Comparison of ENCODE assay signal across 1 cellular context in the genomic region with DNA sequence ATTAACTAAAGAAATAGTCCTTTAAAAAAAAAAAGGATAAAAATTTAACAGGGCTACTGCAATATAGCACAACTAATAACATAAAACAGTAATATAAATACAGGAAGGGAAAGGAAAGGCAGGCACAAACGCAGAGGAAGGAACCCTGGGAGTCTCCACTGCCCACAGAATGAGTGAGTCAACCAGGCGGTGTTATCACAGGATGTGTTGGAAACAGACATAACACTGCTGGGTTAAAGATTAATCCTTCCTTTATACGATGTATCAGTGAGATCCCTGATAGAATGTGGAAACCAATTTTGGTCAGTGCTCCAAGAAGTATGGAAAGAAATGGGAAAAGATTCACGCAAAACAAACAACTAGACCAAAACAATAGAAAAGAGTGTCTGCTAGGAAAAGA.
TF ChIP-seq lines count a peak whose summit lies in the region.

No MANE protein-coding gene starts in this region.

TF ChIP-seq in K562, 482 proteins besides CTCF, POLR2A, EP300 and RAD21 (continued from another document and continues in another):
- TF ChIP-seq, protein P1, sequence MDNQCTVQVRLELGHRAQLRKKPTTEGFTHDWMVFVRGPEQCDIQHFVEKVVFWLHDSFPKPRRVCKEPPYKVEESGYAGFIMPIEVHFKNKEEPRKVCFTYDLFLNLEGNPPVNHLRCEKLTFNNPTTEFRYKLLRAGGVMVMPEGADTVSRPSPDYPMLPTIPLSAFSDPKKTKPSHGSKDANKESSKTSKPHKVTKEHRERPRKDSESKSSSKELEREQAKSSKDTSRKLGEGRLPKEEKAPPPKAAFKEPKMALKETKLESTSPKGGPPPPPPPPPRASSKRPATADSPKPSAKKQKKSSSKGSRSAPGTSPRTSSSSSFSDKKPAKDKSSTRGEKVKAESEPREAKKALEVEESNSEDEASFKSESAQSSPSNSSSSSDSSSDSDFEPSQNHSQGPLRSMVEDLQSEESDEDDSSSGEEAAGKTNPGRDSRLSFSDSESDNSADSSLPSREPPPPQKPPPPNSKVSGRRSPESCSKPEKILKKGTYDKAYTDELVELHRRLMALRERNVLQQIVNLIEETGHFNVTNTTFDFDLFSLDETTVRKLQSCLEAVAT (IDR thresholded peaks at IDR 0.05), result no peak
- TF ChIP-seq NR2C2 (CRISPR knock-in tag; IDR thresholded peaks at IDR 0.05), result no peak
- no peak for TF ChIP-seq NR2C2 (tag; IDR thresholded peaks at IDR 0.05)
- TF ChIP-seq, protein P2, sequence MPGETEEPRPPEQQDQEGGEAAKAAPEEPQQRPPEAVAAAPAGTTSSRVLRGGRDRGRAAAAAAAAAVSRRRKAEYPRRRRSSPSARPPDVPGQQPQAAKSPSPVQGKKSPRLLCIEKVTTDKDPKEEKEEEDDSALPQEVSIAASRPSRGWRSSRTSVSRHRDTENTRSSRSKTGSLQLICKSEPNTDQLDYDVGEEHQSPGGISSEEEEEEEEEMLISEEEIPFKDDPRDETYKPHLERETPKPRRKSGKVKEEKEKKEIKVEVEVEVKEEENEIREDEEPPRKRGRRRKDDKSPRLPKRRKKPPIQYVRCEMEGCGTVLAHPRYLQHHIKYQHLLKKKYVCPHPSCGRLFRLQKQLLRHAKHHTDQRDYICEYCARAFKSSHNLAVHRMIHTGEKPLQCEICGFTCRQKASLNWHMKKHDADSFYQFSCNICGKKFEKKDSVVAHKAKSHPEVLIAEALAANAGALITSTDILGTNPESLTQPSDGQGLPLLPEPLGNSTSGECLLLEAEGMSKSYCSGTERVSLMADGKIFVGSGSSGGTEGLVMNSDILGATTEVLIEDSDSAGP (CRISPR knock-in tag; IDR thresholded peaks at IDR 0.05), result no peak
- no peak for TF ChIP-seq RBM14 (IDR thresholded peaks at IDR 0.05; ENCODE audit: borderline replicate concordance, insufficient read depth, low read depth, low read length)
- no peak for TF ChIP-seq E2F3 (CRISPR knock-in tag; IDR thresholded peaks at IDR 0.05)
- TF ChIP-seq ZNF165 (CRISPR knock-in tag; IDR thresholded peaks at IDR 0.05; ENCODE audit: borderline replicate concordance), result no peak
- TF ChIP-seq RBM39 (optimal IDR thresholded peaks at IDR 0.05; ENCODE audit: low read depth, low read length), result no peak
- TF ChIP-seq, protein P3, sequence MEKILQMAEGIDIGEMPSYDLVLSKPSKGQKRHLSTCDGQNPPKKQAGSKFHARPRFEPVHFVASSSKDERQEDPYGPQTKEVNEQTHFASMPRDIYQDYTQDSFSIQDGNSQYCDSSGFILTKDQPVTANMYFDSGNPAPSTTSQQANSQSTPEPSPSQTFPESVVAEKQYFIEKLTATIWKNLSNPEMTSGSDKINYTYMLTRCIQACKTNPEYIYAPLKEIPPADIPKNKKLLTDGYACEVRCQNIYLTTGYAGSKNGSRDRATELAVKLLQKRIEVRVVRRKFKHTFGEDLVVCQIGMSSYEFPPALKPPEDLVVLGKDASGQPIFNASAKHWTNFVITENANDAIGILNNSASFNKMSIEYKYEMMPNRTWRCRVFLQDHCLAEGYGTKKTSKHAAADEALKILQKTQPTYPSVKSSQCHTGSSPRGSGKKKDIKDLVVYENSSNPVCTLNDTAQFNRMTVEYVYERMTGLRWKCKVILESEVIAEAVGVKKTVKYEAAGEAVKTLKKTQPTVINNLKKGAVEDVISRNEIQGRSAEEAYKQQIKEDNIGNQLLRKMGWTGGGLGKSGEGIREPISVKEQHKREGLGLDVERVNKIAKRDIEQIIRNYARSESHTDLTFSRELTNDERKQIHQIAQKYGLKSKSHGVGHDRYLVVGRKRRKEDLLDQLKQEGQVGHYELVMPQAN (IDR thresholded peaks at IDR 0.05; ENCODE audit: borderline replicate concordance), result no peak
- TF ChIP-seq, protein P4, sequence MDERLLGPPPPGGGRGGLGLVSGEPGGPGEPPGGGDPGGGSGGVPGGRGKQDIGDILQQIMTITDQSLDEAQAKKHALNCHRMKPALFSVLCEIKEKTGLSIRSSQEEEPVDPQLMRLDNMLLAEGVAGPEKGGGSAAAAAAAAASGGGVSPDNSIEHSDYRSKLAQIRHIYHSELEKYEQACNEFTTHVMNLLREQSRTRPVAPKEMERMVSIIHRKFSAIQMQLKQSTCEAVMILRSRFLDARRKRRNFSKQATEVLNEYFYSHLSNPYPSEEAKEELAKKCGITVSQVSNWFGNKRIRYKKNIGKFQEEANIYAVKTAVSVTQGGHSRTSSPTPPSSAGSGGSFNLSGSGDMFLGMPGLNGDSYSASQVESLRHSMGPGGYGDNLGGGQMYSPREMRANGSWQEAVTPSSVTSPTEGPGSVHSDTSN (CRISPR knock-in tag; IDR thresholded peaks at IDR 0.05; ENCODE audit: low read depth), result no peak
- TF ChIP-seq, protein P4 (tag; conservative IDR thresholded peaks at IDR 0.05; ENCODE audit: low read depth), result no peak
- TF ChIP-seq BRCA1 (IDR thresholded peaks at IDR 0.05), result no peak
- no peak for TF ChIP-seq BRCA1 (CRISPR knock-in tag; IDR thresholded peaks at IDR 0.05)
- no peak for TF ChIP-seq HDAC8 (tag; IDR thresholded peaks at IDR 0.05)
- TF ChIP-seq ZKSCAN3 (CRISPR knock-in tag; IDR thresholded peaks at IDR 0.05), result no peak
- no peak for TF ChIP-seq ZNF668 (CRISPR knock-in tag; IDR thresholded peaks at IDR 0.05)
- no peak for TF ChIP-seq PURB (CRISPR knock-in tag; IDR thresholded peaks at IDR 0.05; ENCODE audit: low read depth)
- TF ChIP-seq, protein P5, sequence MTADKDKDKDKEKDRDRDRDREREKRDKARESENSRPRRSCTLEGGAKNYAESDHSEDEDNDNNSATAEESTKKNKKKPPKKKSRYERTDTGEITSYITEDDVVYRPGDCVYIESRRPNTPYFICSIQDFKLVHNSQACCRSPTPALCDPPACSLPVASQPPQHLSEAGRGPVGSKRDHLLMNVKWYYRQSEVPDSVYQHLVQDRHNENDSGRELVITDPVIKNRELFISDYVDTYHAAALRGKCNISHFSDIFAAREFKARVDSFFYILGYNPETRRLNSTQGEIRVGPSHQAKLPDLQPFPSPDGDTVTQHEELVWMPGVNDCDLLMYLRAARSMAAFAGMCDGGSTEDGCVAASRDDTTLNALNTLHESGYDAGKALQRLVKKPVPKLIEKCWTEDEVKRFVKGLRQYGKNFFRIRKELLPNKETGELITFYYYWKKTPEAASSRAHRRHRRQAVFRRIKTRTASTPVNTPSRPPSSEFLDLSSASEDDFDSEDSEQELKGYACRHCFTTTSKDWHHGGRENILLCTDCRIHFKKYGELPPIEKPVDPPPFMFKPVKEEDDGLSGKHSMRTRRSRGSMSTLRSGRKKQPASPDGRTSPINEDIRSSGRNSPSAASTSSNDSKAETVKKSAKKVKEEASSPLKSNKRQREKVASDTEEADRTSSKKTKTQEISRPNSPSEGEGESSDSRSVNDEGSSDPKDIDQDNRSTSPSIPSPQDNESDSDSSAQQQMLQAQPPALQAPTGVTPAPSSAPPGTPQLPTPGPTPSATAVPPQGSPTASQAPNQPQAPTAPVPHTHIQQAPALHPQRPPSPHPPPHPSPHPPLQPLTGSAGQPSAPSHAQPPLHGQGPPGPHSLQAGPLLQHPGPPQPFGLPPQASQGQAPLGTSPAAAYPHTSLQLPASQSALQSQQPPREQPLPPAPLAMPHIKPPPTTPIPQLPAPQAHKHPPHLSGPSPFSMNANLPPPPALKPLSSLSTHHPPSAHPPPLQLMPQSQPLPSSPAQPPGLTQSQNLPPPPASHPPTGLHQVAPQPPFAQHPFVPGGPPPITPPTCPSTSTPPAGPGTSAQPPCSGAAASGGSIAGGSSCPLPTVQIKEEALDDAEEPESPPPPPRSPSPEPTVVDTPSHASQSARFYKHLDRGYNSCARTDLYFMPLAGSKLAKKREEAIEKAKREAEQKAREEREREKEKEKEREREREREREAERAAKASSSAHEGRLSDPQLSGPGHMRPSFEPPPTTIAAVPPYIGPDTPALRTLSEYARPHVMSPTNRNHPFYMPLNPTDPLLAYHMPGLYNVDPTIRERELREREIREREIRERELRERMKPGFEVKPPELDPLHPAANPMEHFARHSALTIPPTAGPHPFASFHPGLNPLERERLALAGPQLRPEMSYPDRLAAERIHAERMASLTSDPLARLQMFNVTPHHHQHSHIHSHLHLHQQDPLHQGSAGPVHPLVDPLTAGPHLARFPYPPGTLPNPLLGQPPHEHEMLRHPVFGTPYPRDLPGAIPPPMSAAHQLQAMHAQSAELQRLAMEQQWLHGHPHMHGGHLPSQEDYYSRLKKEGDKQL (CRISPR knock-in tag; IDR thresholded peaks at IDR 0.05; ENCODE audit: borderline replicate concordance), result no peak
- TF ChIP-seq, protein P6, sequence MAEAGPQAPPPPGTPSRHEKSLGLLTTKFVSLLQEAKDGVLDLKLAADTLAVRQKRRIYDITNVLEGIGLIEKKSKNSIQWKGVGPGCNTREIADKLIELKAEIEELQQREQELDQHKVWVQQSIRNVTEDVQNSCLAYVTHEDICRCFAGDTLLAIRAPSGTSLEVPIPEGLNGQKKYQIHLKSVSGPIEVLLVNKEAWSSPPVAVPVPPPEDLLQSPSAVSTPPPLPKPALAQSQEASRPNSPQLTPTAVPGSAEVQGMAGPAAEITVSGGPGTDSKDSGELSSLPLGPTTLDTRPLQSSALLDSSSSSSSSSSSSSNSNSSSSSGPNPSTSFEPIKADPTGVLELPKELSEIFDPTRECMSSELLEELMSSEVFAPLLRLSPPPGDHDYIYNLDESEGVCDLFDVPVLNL (CRISPR knock-in tag; IDR thresholded peaks at IDR 0.05; ENCODE audit: low read depth), result no peak
- no peak for TF ChIP-seq ZZZ3 (IDR thresholded peaks at IDR 0.05)
- TF ChIP-seq NCOR1 (IDR thresholded peaks at IDR 0.05), result peak; percentile 55
- TF ChIP-seq RBFOX2 (IDR thresholded peaks at IDR 0.05; ENCODE audit: low read depth, low read length), result no peak
- no peak for TF ChIP-seq CBX8 (IDR thresholded peaks at IDR 0.05; ENCODE audit: borderline replicate concordance, extremely low read depth, low read depth, low read length, poor library complexity, severe bottlenecking)
- TF ChIP-seq, protein P7, sequence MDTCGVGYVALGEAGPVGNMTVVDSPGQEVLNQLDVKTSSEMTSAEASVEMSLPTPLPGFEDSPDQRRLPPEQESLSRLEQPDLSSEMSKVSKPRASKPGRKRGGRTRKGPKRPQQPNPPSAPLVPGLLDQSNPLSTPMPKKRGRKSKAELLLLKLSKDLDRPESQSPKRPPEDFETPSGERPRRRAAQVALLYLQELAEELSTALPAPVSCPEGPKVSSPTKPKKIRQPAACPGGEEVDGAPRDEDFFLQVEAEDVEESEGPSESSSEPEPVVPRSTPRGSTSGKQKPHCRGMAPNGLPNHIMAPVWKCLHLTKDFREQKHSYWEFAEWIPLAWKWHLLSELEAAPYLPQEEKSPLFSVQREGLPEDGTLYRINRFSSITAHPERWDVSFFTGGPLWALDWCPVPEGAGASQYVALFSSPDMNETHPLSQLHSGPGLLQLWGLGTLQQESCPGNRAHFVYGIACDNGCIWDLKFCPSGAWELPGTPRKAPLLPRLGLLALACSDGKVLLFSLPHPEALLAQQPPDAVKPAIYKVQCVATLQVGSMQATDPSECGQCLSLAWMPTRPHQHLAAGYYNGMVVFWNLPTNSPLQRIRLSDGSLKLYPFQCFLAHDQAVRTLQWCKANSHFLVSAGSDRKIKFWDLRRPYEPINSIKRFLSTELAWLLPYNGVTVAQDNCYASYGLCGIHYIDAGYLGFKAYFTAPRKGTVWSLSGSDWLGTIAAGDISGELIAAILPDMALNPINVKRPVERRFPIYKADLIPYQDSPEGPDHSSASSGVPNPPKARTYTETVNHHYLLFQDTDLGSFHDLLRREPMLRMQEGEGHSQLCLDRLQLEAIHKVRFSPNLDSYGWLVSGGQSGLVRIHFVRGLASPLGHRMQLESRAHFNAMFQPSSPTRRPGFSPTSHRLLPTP (IDR thresholded peaks at IDR 0.05; ENCODE audit: borderline replicate concordance, extremely low read depth, insufficient read length), result no peak
- TF ChIP-seq TAF15 (IDR thresholded peaks at IDR 0.05; ENCODE audit: low read depth, low read length), result no peak
- TF ChIP-seq ZNF444 (CRISPR knock-in tag; IDR thresholded peaks at IDR 0.05), result no peak
- TF ChIP-seq CEBPB (tag; IDR thresholded peaks at IDR 0.05), result no peak
- no peak for TF ChIP-seq STAG1 (CRISPR knock-in tag; IDR thresholded peaks at IDR 0.05; ENCODE audit: borderline replicate concordance)
- TF ChIP-seq EZH2 (IDR thresholded peaks at IDR 0.05; ENCODE audit: borderline replicate concordance, low read depth, low read length), result no peak
- TF ChIP-seq SIX5 (IDR thresholded peaks at IDR 0.05; ENCODE audit: borderline replicate concordance in 1 of 2, insufficient read depth in 1 of 2, low read depth in 1 of 2, low read length in 2 of 2), result no peak
- no peak for TF ChIP-seq ZNF780A (CRISPR knock-in tag; IDR thresholded peaks at IDR 0.05)
- TF ChIP-seq POLR2AphosphoS5 (IDR thresholded peaks at IDR 0.05; ENCODE audit: control insufficient read depth, insufficient read depth, low read depth, low read length), result peak; percentile 63; the same call in 1 of the 2 replicates
- TF ChIP-seq, protein P8, sequence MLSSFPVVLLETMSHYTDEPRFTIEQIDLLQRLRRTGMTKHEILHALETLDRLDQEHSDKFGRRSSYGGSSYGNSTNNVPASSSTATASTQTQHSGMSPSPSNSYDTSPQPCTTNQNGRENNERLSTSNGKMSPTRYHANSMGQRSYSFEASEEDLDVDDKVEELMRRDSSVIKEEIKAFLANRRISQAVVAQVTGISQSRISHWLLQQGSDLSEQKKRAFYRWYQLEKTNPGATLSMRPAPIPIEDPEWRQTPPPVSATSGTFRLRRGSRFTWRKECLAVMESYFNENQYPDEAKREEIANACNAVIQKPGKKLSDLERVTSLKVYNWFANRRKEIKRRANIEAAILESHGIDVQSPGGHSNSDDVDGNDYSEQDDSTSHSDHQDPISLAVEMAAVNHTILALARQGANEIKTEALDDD (IDR thresholded peaks at IDR 0.05), result peak; percentile 73
- no peak for TF ChIP-seq POLR3G (IDR thresholded peaks at IDR 0.05; ENCODE audit: extremely low read depth, insufficient read length, insufficient replicate concordance)
- TF ChIP-seq, protein P9, sequence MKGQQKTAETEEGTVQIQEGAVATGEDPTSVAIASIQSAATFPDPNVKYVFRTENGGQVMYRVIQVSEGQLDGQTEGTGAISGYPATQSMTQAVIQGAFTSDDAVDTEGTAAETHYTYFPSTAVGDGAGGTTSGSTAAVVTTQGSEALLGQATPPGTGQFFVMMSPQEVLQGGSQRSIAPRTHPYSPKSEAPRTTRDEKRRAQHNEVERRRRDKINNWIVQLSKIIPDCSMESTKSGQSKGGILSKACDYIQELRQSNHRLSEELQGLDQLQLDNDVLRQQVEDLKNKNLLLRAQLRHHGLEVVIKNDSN (CRISPR knock-in tag; IDR thresholded peaks at IDR 0.05), result no peak
- no peak for TF ChIP-seq FOXK2 (conservative IDR thresholded peaks at IDR 0.05 in 1 of 2, IDR thresholded peaks at IDR 0.05 in 1 of 2; ENCODE audit: low read depth in 2 of 2)
- no peak for TF ChIP-seq POLR2B (IDR thresholded peaks at IDR 0.05; ENCODE audit: low read depth, partially characterized antibody)
- TF ChIP-seq TCF3 (CRISPR knock-in tag; IDR thresholded peaks at IDR 0.05), result peak; percentile 72
